22 cellular contexts compared by ENCODE assay signal in the genomic region with DNA sequence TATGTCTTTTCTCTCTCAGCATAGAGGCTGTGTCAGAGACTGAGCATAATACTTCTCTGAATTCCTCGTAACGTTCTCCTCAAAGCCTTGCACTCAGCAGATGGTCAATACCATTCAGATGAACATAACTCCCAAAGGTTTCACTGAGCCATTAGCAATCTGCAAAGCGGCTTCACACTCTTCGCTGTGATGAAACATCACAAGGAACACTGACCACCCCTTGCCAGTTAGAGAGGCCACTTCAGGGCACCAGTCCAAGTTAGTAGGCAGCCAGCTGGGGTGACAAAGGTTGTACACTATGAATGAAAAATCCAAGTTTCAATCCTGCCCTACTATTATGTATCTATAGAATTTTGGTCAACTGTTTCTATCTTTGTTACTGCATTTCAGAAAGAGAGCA. TPM values are rescaled to one million over a fixed set of nuclear protein-coding genes. Genes with fewer than 3 reads are reported as not detected.
"Had no signal": no experiment of that assay in that cellular context is flagged by ENCODE, and none has a peak within 500 bp of the region (broad histone marks: within the 10 kb centered on the region; RNA-seq: fewer than 3 reads in every experiment).

No MANE protein-coding gene starts in this region.

- H3K9me3 ChIP-seq: esophagus squamous epithelium, sigmoid colon, upper lobe of right lung had no signal

- H2AFZ ChIP-seq: parathyroid adenoma had no signal

- H3K4me3 ChIP-seq: esophagus squamous epithelium, sigmoid colon, smooth muscle cell, upper lobe of right lung had no signal

- ATAC-seq: activated naive CD4-positive, alpha-beta T cell treated with anti-CD3 and anti-CD28 coated beads, Interleukin-2, amount 50 U/mL, for 72 hours; activated T-cell treated with anti-CD3 and anti-CD28 coated beads, Interleukin-2, amount 50 U/mL, for 72 hours; left colon; naive thymus-derived CD8-positive, alpha-beta T cell; stimulated activated memory B cell treated with anti-CD40 and anti-IgM and Interleukin-4, amounts not matched to agents 10 μg/mL and 1 μg/mL and 100 μg/mL, for 72 hours; stimulated activated naive CD8-positive, alpha-beta T cell treated with anti-CD3 and anti-CD28 coated beads, Interleukin-15, amount 100 ng/mL, for 72 hours; upper lobe of right lung had no signal

- H3K36me3 ChIP-seq: sigmoid colon, upper lobe of right lung had no signal

- H3K27ac ChIP-seq: esophagus squamous epithelium, parathyroid adenoma, sigmoid colon, upper lobe of right lung had no signal

- DNase-seq: activated CD4-positive, alpha-beta T cell treated with anti-CD3 and anti-CD28 coated beads for 4 hours; activated CD4-positive, alpha-beta T cell treated with anti-CD3 and anti-CD28 coated beads, Interleukin-2, amount 50 U/mL, for 4 hours; activated naive CD4-positive, alpha-beta T cell; activated T-cell treated with anti-CD3 and anti-CD28 coated beads for 4 hours; activated T-cell treated with anti-CD3 and anti-CD28 coated beads, Interleukin-2, amount 50 U/mL, for 72 hours; dermis blood vessel endothelial cell; effector CD4-positive, alpha-beta T cell; esophagus squamous epithelium; hippocampal formation; left colon; naive thymus-derived CD8-positive, alpha-beta T cell; occipital lobe; sigmoid colon; stimulated activated CD4-positive, alpha-beta T cell treated with anti-CD3 and anti-CD28 coated beads, Interleukin-1b, Interleukin-23, amount 100 ng/mL, for 48 hours; stimulated activated CD4-positive, alpha-beta T cell treated with anti-CD3 and anti-CD28 coated beads, Interleukin-4, amount 100 ng/mL, for 4 hours; stimulated activated CD8-positive, alpha-beta memory T cell treated with anti-CD3 and anti-CD28 coated beads, Interleukin-4, amount 100 ng/mL, for 48 hours; stimulated activated naive CD8-positive, alpha-beta T cell treated with anti-CD3 and anti-CD28 coated beads, Interleukin-15, amount 100 ng/mL, for 72 hours; upper lobe of right lung had no signal

- H3K4me2 ChIP-seq: smooth muscle cell had no signal

- H3K4me1 ChIP-seq: parathyroid adenoma had no signal

- H3K9ac ChIP-seq: parathyroid adenoma had no signal

- H3K79me2 ChIP-seq: parathyroid adenoma had no signal

RNA-seq across cellular contexts. Expression of gene STON2, which starts 30.2 kb away (rescaled TPM):
- total RNA-seq: naive thymus-derived CD8-positive, alpha-beta T cell had no signal
